ENCODE assay signal across 10 cellular contexts in genomic region chr3:41118461-41119385, GRCh38.
DNase-seq lines count a peak whose midpoint lies in the region; ATAC-seq and TF ChIP-seq lines count a peak whose summit lies in the region.
"Had no signal": no experiment of that assay in that cellular context is flagged by ENCODE, and none has a peak within 500 bp of the region (broad histone marks: within the 10 kb centered on the region; RNA-seq: fewer than 3 reads in every experiment).

No MANE protein-coding gene starts in this region.

- peaks cover 31% of the 10 kb centered on the region for H3K4me1 Mint-ChIP-seq in activated T-cell treated with anti-CD3 and anti-CD28 coated beads, Interleukin-2, amount 50 U/mL, for 24 hours (ENCODE audit: low read depth)
- H3K4me1 Mint-ChIP-seq in stimulated activated effector memory CD8-positive, alpha-beta T cell treated with anti-CD3 and anti-CD28 coated beads, Interleukin-12 subunit alpha, Interleukin-12 subunit beta, amount 100 ng/mL, for 72 hours = peaks cover 26% of the 10 kb centered on the region
- H3K4me1 Mint-ChIP-seq in H9 = peaks cover 29 to 32% of the 10 kb centered on the region in 2 experiments

- no peaks in the 10 kb centered on the region for H3K79me2 ChIP-seq in H9 (ENCODE audit: insufficient read depth, low read length)

- H3K4me2 ChIP-seq in H9 (ENCODE audit: insufficient read depth, insufficient read length, low read length) = no peak overlapping the region

- H2BK15ac ChIP-seq in H9 (ENCODE audit: low read depth, low read length) = no peak overlapping the region

- H2BK12ac ChIP-seq in H9 (ENCODE audit: insufficient read length, low read depth, low read length) = no peak overlapping the region

- no peak overlapping the region for H3K9ac ChIP-seq in H9 (ENCODE audit: extremely low read depth, insufficient read length, low read length)

- H3K4me1 ChIP-seq in H9 (ENCODE audit: insufficient read depth, low read length) = peaks cover 2% of the 10 kb centered on the region; the same call in 1 of the 2 replicates

- no peak overlapping the region for H2BK120ac ChIP-seq in H9 (ENCODE audit: low read depth, low read length, poor library complexity, severe bottlenecking)

- peak overlapping the region; percentile 87 for H3K27ac Mint-ChIP-seq in activated T-cell treated with anti-CD3 and anti-CD28 coated beads, Interleukin-2, amount 50 U/mL, for 24 hours
- H3K27ac Mint-ChIP-seq in stimulated activated effector memory CD8-positive, alpha-beta T cell treated with anti-CD3 and anti-CD28 coated beads, Interleukin-12 subunit alpha, Interleukin-12 subunit beta, amount 100 ng/mL, for 72 hours = peak overlapping the region; percentile 86
- no peak overlapping the region for H3K27ac Mint-ChIP-seq in H9

- H3K36me3 Mint-ChIP-seq in activated T-cell treated with anti-CD3 and anti-CD28 coated beads, Interleukin-2, amount 50 U/mL, for 24 hours (ENCODE audit: low read depth) = no peaks in the 10 kb centered on the region
- no peaks in the 10 kb centered on the region for H3K36me3 Mint-ChIP-seq in stimulated activated effector memory CD8-positive, alpha-beta T cell treated with anti-CD3 and anti-CD28 coated beads, Interleukin-12 subunit alpha, Interleukin-12 subunit beta, amount 100 ng/mL, for 72 hours
- no peaks in the 10 kb centered on the region; a peak in 1 of 7 replicates for H3K36me3 Mint-ChIP-seq in H9 (ENCODE audit: insufficient read depth in 1 of 3, low read depth in 3 of 3)

- no peaks in the 10 kb centered on the region for H3K27me3 Mint-ChIP-seq in activated T-cell treated with anti-CD3 and anti-CD28 coated beads, Interleukin-2, amount 50 U/mL, for 24 hours
- H3K27me3 Mint-ChIP-seq in H9 (ENCODE audit: low read depth) = peaks cover 18% of the 10 kb centered on the region

- ATAC-seq in stimulated activated effector memory CD8-positive, alpha-beta T cell treated with anti-CD3 and anti-CD28 coated beads, Interleukin-12 subunit alpha, Interleukin-12 subunit beta, amount 100 ng/mL, for 72 hours = no peak

- H3K18ac ChIP-seq in H9 (ENCODE audit: insufficient read length, low read depth, low read length) = no peak overlapping the region

- no peak overlapping the region for H3K4me3 Mint-ChIP-seq in activated T-cell treated with anti-CD3 and anti-CD28 coated beads, Interleukin-2, amount 50 U/mL, for 24 hours
- peak overlapping the region; percentile 48 for H3K4me3 Mint-ChIP-seq in stimulated activated effector memory CD8-positive, alpha-beta T cell treated with anti-CD3 and anti-CD28 coated beads, Interleukin-12 subunit alpha, Interleukin-12 subunit beta, amount 100 ng/mL, for 72 hours
- no peak overlapping the region for H3K4me3 Mint-ChIP-seq in H9

- no peaks in the 10 kb centered on the region for H3K23me2 ChIP-seq in H9 (ENCODE audit: insufficient read length, low read depth, low read length, poor library complexity, severe bottlenecking)

- no peak overlapping the region for H2AK5ac ChIP-seq in H9 (ENCODE audit: insufficient read length, low read length)

- H3K27me3 ChIP-seq in H9 (ENCODE audit: insufficient read depth, low read length) = no peaks in the 10 kb centered on the region

- H3T11ph ChIP-seq in H9 (ENCODE audit: low read length) = no peak overlapping the region

- no CpG with 5 or more reads among the region's 10 CpGs for WGBS in H9 (ENCODE audit: extremely low coverage, insufficient read length, low lambda C conversion rate)

- intact Hi-C loops in cardiac septum (cut with DNase I) = loop anchor here (5.0 kb wide), 3 partner anchors 79 to 336 kb away; partner anchors contain the start of gene CTNNB1

- no peak overlapping the region for H4K91ac ChIP-seq in H9 (ENCODE audit: insufficient read length, low read depth, low read length)

- H2BK20ac ChIP-seq in H9 (ENCODE audit: low read depth, low read length, poor library complexity, severe bottlenecking) = no peak overlapping the region

- H4K8ac ChIP-seq in H9 (replicated peaks; ENCODE audit: insufficient read length, low read depth, low read length) = no peak overlapping the region

- no peaks in the 10 kb centered on the region for H4K20me1 ChIP-seq in H9 (ENCODE audit: control insufficient read depth, insufficient read depth, insufficient read length)

- no peak for DNase-seq in activated T-cell treated with anti-CD3 and anti-CD28 coated beads, Interleukin-2, amount 50 U/mL, for 24 hours
- no peak for DNase-seq in activated T-cell treated with anti-CD3 and anti-CD28 coated beads for 4 hours
- DNase-seq in T1000 (lab: John Stamatoyannopoulos, UW) = peak; percentile 21
- DNase-seq in foreskin melanocyte = peak; percentile 71
- no peak for DNase-seq in stimulated activated effector memory CD8-positive, alpha-beta T cell treated with anti-CD3 and anti-CD28 coated beads, Interleukin-12 subunit alpha, Interleukin-12 subunit beta, amount 100 ng/mL, for 72 hours (ENCODE audit: low spot score in 2 of 2)
- DNase-seq in H9 = no peak
- DNase-seq in AML-193 (lab: John Stamatoyannopoulos, UW) = no peak
- DNase-seq in cardiac septum (ENCODE audit: low spot score) = no peak
- DNase-seq: DMS153, NCI-H226 had no signal

- no peaks in the 10 kb centered on the region for H3K9me3 ChIP-seq in H9 (ENCODE audit: control insufficient read depth, low read depth, low read length)

- no peaks in the 10 kb centered on the region for H3K9me3 Mint-ChIP-seq in activated T-cell treated with anti-CD3 and anti-CD28 coated beads, Interleukin-2, amount 50 U/mL, for 24 hours
- H3K9me3 Mint-ChIP-seq in stimulated activated effector memory CD8-positive, alpha-beta T cell treated with anti-CD3 and anti-CD28 coated beads, Interleukin-12 subunit alpha, Interleukin-12 subunit beta, amount 100 ng/mL, for 72 hours = no peaks in the 10 kb centered on the region
- H3K9me3 Mint-ChIP-seq in H9 = no peaks in the 10 kb centered on the region

- no peak overlapping the region for H3K14ac ChIP-seq in H9 (ENCODE audit: insufficient read depth, low read length)

- H3K56ac ChIP-seq in H9 (ENCODE audit: insufficient read length, low read depth, low read length) = no peak overlapping the region

- no peaks in the 10 kb centered on the region for H3K79me1 ChIP-seq in H9 (ENCODE audit: insufficient read depth, low read depth, low read length, poor library complexity, severe bottlenecking)

- no peak overlapping the region for H2BK5ac ChIP-seq in H9 (ENCODE audit: insufficient read length, low read length)

- no peak for TF ChIP-seq CTCF in H9 (conservative IDR thresholded peaks at IDR 0.05)

- no peak overlapping the region for H3K27ac ChIP-seq in H9 (ENCODE audit: insufficient read length, low read depth, low read length)

- no peak overlapping the region for H2AFZ ChIP-seq in H9 (ENCODE audit: low read length)

- H3K23ac ChIP-seq in H9 (ENCODE audit: insufficient read length, low read depth, low read length) = no peak overlapping the region

- no peak overlapping the region for H3K4ac ChIP-seq in H9 (ENCODE audit: low read depth, low read length)

- no peak overlapping the region for H4K5ac ChIP-seq in H9 (ENCODE audit: insufficient read length, low read depth, low read length)

Comparison
In these comparisons a context has a peak if more than half of its experiments do, and no peak if none do; other contexts are left out.
1. DNase-seq: peak in T1000 (single experiment) and foreskin melanocyte (single experiment); none in activated T-cell treated with anti-CD3 and anti-CD28 coated beads, Interleukin-2, amount 50 U/mL, for 24 hours (single experiment), activated T-cell treated with anti-CD3 and anti-CD28 coated beads for 4 hours (single experiment), stimulated activated effector memory CD8-positive, alpha-beta T cell treated with anti-CD3 and anti-CD28 coated beads, Interleukin-12 subunit alpha, Interleukin-12 subunit beta, amount 100 ng/mL, for 72 hours (0 of 2), H9 (single experiment), AML-193 (0 of 2) and cardiac septum (single experiment).
2. H3K27ac Mint-ChIP-seq: peak in activated T-cell treated with anti-CD3 and anti-CD28 coated beads, Interleukin-2, amount 50 U/mL, for 24 hours (single experiment) and stimulated activated effector memory CD8-positive, alpha-beta T cell treated with anti-CD3 and anti-CD28 coated beads, Interleukin-12 subunit alpha, Interleukin-12 subunit beta, amount 100 ng/mL, for 72 hours (single experiment); none in H9 (0 of 3).